17 cellular contexts compared by ENCODE assay signal in genomic region chr4:40337523-40337922, GRCh38. TPM values are rescaled to one million over a fixed set of nuclear protein-coding genes. Genes with fewer than 3 reads are reported as not detected.
A peak's percentile ranks its signal among the peaks of the same experiment; 100 is the strongest.
DNase-seq lines count a peak whose midpoint lies in the region; ATAC-seq, FAIRE-seq and TF ChIP-seq lines count a peak whose summit lies in the region.
"Had no signal": no experiment of that assay in that cellular context is flagged by ENCODE, and none has a peak within 500 bp of the region (broad histone marks: within the 10 kb centered on the region; RNA-seq: fewer than 3 reads in every experiment).

No MANE protein-coding gene starts in this region.

- no peak for TF ChIP-seq POLR2A in GM12878 (IDR thresholded peaks at IDR 0.05; ENCODE audit: low read depth, low read length)

- no peaks in the 10 kb centered on the region for H3K9me3 ChIP-seq in DND-41 (ENCODE audit: insufficient read depth, low read length, severe bottlenecking)
- no peaks in the 10 kb centered on the region for H3K9me3 ChIP-seq in GM12878 (replicated peaks; ENCODE audit: control insufficient read depth, insufficient read depth, low read length)
- H3K9me3 ChIP-seq in naive thymus-derived CD4-positive, alpha-beta T cell (ENCODE audit: control insufficient read depth in 2 of 3, low read length in 3 of 3): no peaks in the 10 kb centered on the region
- no peaks in the 10 kb centered on the region for H3K9me3 ChIP-seq in colonic mucosa
- H3K9me3 ChIP-seq: HAP-1 had no signal

- peak; percentile 72 for FAIRE-seq in GM12878 (lab: Jason Lieb, UNC)
- FAIRE-seq: GM12892, H1 had no signal

- intact Hi-C loops in GM12878 (cut with micrococcal nuclease; ENCODE audit: unreplicated experiment): no loop called here
- intact Hi-C loops in naive thymus-derived CD4-positive, alpha-beta T cell (cut with micrococcal nuclease): no loop called here
- intact Hi-C loops in colonic mucosa (cut with DNase I): no loop called here

- DNase-seq in activated CD4-positive, alpha-beta T cell treated with anti-CD3 and anti-CD28 coated beads, Interleukin-2, amount 10 ng/mL, durations not matched to agents 7 days and 5 days: peak; percentile 36
- DNase-seq in activated CD4-positive, alpha-beta T cell treated with anti-CD3 and anti-CD28 coated beads, Interleukin-2, amount 50 U/mL, for 4 hours: no peak
- DNase-seq in DND-41 (peak; percentile 40), NCI-H226 (peak; percentile 24), GM12878 (ENCODE audit: low read depth, low spot score) (no peak), colonic mucosa (no peak)
- DNase-seq in naive thymus-derived CD4-positive, alpha-beta T cell: no peak
- DNase-seq: Calu3, DMS 273 treated with DMSO at 0.1 percent for 48 hours, KG1 had no signal

- CTCF ChIA-PET in activated CD4-positive, alpha-beta T cell treated with anti-CD3 and anti-CD28 coated beads, Interleukin-2, amount 10 ng/mL, durations not matched to agents 7 days and 5 days (lab: Charles Lee): interaction anchor here (0.6 to 1.9 kb wide), 3 partner anchors 10 to 1427 kb away, joined by 3 to 5 read pairs (median 4); no protein-coding TSS in a partner anchor
- CTCF ChIA-PET in GM12878 (lab: Yijun Ruan, JAX): interaction anchor here (1.1 to 1.6 kb wide), 2 partner anchors 11 to 194 kb away, joined by 3 to 8 read pairs; no protein-coding TSS in a partner anchor
- CTCF ChIA-PET in naive thymus-derived CD4-positive, alpha-beta T cell (lab: Charles Lee): no interaction called here

- H3K27ac ChIP-seq in DND-41 (ENCODE audit: low read length) (no peak overlapping the region), GM12878 (ENCODE audit: control insufficient read depth, insufficient read depth) (no peak overlapping the region), colonic mucosa (no peak overlapping the region)
- H3K27ac ChIP-seq in naive thymus-derived CD4-positive, alpha-beta T cell (ENCODE audit: low read depth, low read length): no peak overlapping the region
- H3K27ac ChIP-seq: 22Rv1 had no signal

- RAD21 ChIA-PET in GM12878 (lab: Charles Lee; ENCODE audit: unreplicated experiment): interaction anchor here (1.1 kb wide), 1 partner anchor 20 kb away, joined by 3 read pairs; no protein-coding TSS in a partner anchor

- peaks cover 6% of the 10 kb centered on the region for H3K9me3 Mint-ChIP-seq in activated CD4-positive, alpha-beta T cell treated with anti-CD3 and anti-CD28 coated beads, Interleukin-2, amount 10 ng/mL, durations not matched to agents 7 days and 5 days
- H3K9me3 Mint-ChIP-seq in naive thymus-derived CD4-positive, alpha-beta T cell: peaks cover 1 to 7% (median 3%) of the 10 kb centered on the region in 11 donors

- H4K20me1 ChIP-seq in DND-41 (ENCODE audit: insufficient read depth, low read length): no peaks in the 10 kb centered on the region
- no peaks in the 10 kb centered on the region for H4K20me1 ChIP-seq in GM12878 (ENCODE audit: control insufficient read depth, insufficient read depth)
- H4K20me1 ChIP-seq: BLaER1 treated with 17β-estradiol and CSF1 and Interleukin-3, amounts not matched to agents 10 nM and 100 nM had no signal

- no peak for TF ChIP-seq RAD21 in GM12878 (IDR thresholded peaks at IDR 0.05; ENCODE audit: insufficient read depth, low read depth, low read length)

- H3K27ac Mint-ChIP-seq in activated CD4-positive, alpha-beta T cell treated with anti-CD3 and anti-CD28 coated beads, Interleukin-2, amount 10 ng/mL, durations not matched to agents 7 days and 5 days: no peak overlapping the region
- no peak overlapping the region for H3K27ac Mint-ChIP-seq in naive thymus-derived CD4-positive, alpha-beta T cell
- H3K27ac Mint-ChIP-seq: CD4-positive, CD25-positive, alpha-beta regulatory T cell had no signal

- 3% methylated on average over 2 of the region's 2 CpGs for WGBS in GM12878 (ENCODE audit: insufficient coverage, insufficient replicate concordance, low lambda C conversion rate, missing lambda C conversion rate)

- peaks cover 5% of the 10 kb centered on the region for H3K36me3 Mint-ChIP-seq in activated CD4-positive, alpha-beta T cell treated with anti-CD3 and anti-CD28 coated beads, Interleukin-2, amount 10 ng/mL, durations not matched to agents 7 days and 5 days (ENCODE audit: low read depth)
- H3K36me3 Mint-ChIP-seq in naive thymus-derived CD4-positive, alpha-beta T cell: peaks cover 0 to 5% (median 3%) of the 10 kb centered on the region in 5 donors
- H3K36me3 Mint-ChIP-seq: CD4-positive, CD25-positive, alpha-beta regulatory T cell had no signal

- H3K27me3 ChIP-seq in DND-41 (ENCODE audit: insufficient read depth, low read length, poor library complexity) (no peaks in the 10 kb centered on the region), GM12878 (replicated peaks in 1 of 2; ENCODE audit: control insufficient read depth in 2 of 2, insufficient read depth in 2 of 2, low read length in 1 of 2) (peaks cover 0 to 3% of the 10 kb centered on the region in 2 experiments; a peak in 1 of 4 replicates), colonic mucosa (no peaks in the 10 kb centered on the region)
- no peaks in the 10 kb centered on the region for H3K27me3 ChIP-seq in naive thymus-derived CD4-positive, alpha-beta T cell (ENCODE audit: control insufficient read depth in 2 of 2, insufficient read depth in 2 of 2, low read length in 2 of 2)
- H3K27me3 ChIP-seq: BLaER1 treated with 17β-estradiol and CSF1 and Interleukin-3, amounts not matched to agents 10 nM and 100 nM had no signal

- H3K27me3 Mint-ChIP-seq in activated CD4-positive, alpha-beta T cell treated with anti-CD3 and anti-CD28 coated beads, Interleukin-2, amount 10 ng/mL, durations not matched to agents 7 days and 5 days: peaks cover 9% of the 10 kb centered on the region
- H3K27me3 Mint-ChIP-seq in naive thymus-derived CD4-positive, alpha-beta T cell: peaks cover 0 to 12% (median 0%) of the 10 kb centered on the region in 5 donors

- TF ChIP-seq EP300 in GM12878 (IDR thresholded peaks at IDR 0.05; ENCODE audit: borderline replicate concordance in 1 of 2, control insufficient read depth in 1 of 2, low read depth in 2 of 2, low read length in 2 of 2): no peak

- H3K36me3 ChIP-seq in DND-41 (ENCODE audit: insufficient read depth, low read length): no peaks in the 10 kb centered on the region
- no peaks in the 10 kb centered on the region for H3K36me3 ChIP-seq in GM12878 (ENCODE audit: control insufficient read depth in 2 of 2, insufficient read depth in 2 of 2, low read length in 1 of 2)
- no peaks in the 10 kb centered on the region for H3K36me3 ChIP-seq in naive thymus-derived CD4-positive, alpha-beta T cell (ENCODE audit: control insufficient read depth in 2 of 3, insufficient read depth in 3 of 3, low read length in 3 of 3)
- H3K36me3 ChIP-seq in colonic mucosa: no peaks in the 10 kb centered on the region
- H3K36me3 ChIP-seq: BLaER1 treated with 17β-estradiol and CSF1 and Interleukin-3, amounts not matched to agents 10 nM and 100 nM; HAP-1 had no signal

- ATAC-seq in DND-41 (ENCODE audit: insufficient read depth, low read depth) (peak; percentile 89), GM12878 (no peak), HG03025 (IDR thresholded peaks at IDR 0.05; ENCODE audit: low FRiP score, unreplicated experiment) (no peak)
- ATAC-seq in naive thymus-derived CD4-positive, alpha-beta T cell: no peak

- H3K4me2 ChIP-seq in DND-41 (ENCODE audit: insufficient read depth, low read length): no peak overlapping the region
- no peak overlapping the region for H3K4me2 ChIP-seq in GM12878 (ENCODE audit: control insufficient read depth, insufficient read depth)
- H3K4me2 ChIP-seq: BLaER1 treated with 17β-estradiol and CSF1 and Interleukin-3, amounts not matched to agents 10 nM and 100 nM had no signal

- H3K4me3 Mint-ChIP-seq in activated CD4-positive, alpha-beta T cell treated with anti-CD3 and anti-CD28 coated beads, Interleukin-2, amount 10 ng/mL, durations not matched to agents 7 days and 5 days: no peak overlapping the region
- no peak overlapping the region for H3K4me3 Mint-ChIP-seq in naive thymus-derived CD4-positive, alpha-beta T cell
- H3K4me3 Mint-ChIP-seq: CD4-positive, CD25-positive, alpha-beta regulatory T cell had no signal

- H2AFZ ChIP-seq in DND-41 (ENCODE audit: low read depth, low read length) (no peak overlapping the region), GM12878 (ENCODE audit: control insufficient read depth, low read depth, low read length) (no peak overlapping the region)

- in situ Hi-C loops in GM12878 (cut with MboI): no loop called here

- H3K9ac ChIP-seq in DND-41 (ENCODE audit: low read depth, low read length): no peak overlapping the region
- H3K9ac ChIP-seq in GM12878 (ENCODE audit: control insufficient read depth, insufficient read depth, low read length): no peak overlapping the region
- no peak overlapping the region for H3K9ac ChIP-seq in colonic mucosa (ENCODE audit: low read depth in 2 of 2, low read length in 2 of 2)
- H3K9ac ChIP-seq: BLaER1 treated with 17β-estradiol and CSF1 and Interleukin-3, amounts not matched to agents 10 nM and 100 nM had no signal

- BruUV-seq in GM12878 (replicated peaks; lab: Mats Ljungman, UMichigan): no TSS peak

- H3K4me1 ChIP-seq in DND-41 (ENCODE audit: insufficient read depth, low read length): no peaks in the 10 kb centered on the region
- no peaks in the 10 kb centered on the region for H3K4me1 ChIP-seq in GM12878 (ENCODE audit: control insufficient read depth, insufficient read depth, low read length)
- H3K4me1 ChIP-seq in naive thymus-derived CD4-positive, alpha-beta T cell (ENCODE audit: control insufficient read depth in 2 of 2, insufficient read depth in 2 of 2, low read length in 2 of 2): no peaks in the 10 kb centered on the region
- H3K4me1 ChIP-seq in colonic mucosa: no peaks in the 10 kb centered on the region

- no peak overlapping the region for H3K4me3 ChIP-seq in DND-41 (ENCODE audit: low read depth in 1 of 2, low read length in 2 of 2)
- H3K4me3 ChIP-seq in GM12878: no peak overlapping the region
- H3K4me3 ChIP-seq in naive thymus-derived CD4-positive, alpha-beta T cell (ENCODE audit: low read length): no peak overlapping the region
- no peak overlapping the region for H3K4me3 ChIP-seq in colonic mucosa
- H3K4me3 ChIP-seq: BLaER1 treated with 17β-estradiol and CSF1 and Interleukin-3, amounts not matched to agents 10 nM and 100 nM; HAP-1 had no signal

- TF ChIP-seq CTCF in DND-41 (IDR thresholded peaks at IDR 0.05; ENCODE audit: borderline replicate concordance, extremely low read depth, low read length, poor library complexity, severe bottlenecking) (no peak), GM12878 (IDR thresholded peaks at IDR 0.05 in 2 of 3, conservative IDR thresholded peaks at IDR 0.05 in 1 of 3; ENCODE audit: control insufficient read depth in 2 of 3, extremely low read depth in 1 of 3, insufficient read depth in 1 of 3, low read depth in 3 of 3, low read length in 3 of 3) (no peak), colonic mucosa (IDR thresholded peaks at IDR 0.05) (no peak)

- H3K79me2 ChIP-seq in DND-41 (ENCODE audit: insufficient read depth, low read length) (no peaks in the 10 kb centered on the region), GM12878 (ENCODE audit: control insufficient read depth, insufficient read depth, low read length) (no peaks in the 10 kb centered on the region)

- SMC1A ChIA-PET in GM12878 (lab: Charles Lee; ENCODE audit: uncharacterized antibody, unreplicated experiment): interaction anchor here (1.0 to 1.7 kb wide), 4 partner anchors 83 to 381 kb away, joined by 3 to 4 read pairs (median 3); no protein-coding TSS in a partner anchor

- H3K4me1 Mint-ChIP-seq in activated CD4-positive, alpha-beta T cell treated with anti-CD3 and anti-CD28 coated beads, Interleukin-2, amount 10 ng/mL, durations not matched to agents 7 days and 5 days: peaks cover 16% of the 10 kb centered on the region
- H3K4me1 Mint-ChIP-seq in naive thymus-derived CD4-positive, alpha-beta T cell: peaks cover 0 to 11% (median 0%) of the 10 kb centered on the region in 7 donors
- H3K4me1 Mint-ChIP-seq: CD4-positive, CD25-positive, alpha-beta regulatory T cell had no signal

- POLR2A ChIA-PET in activated CD4-positive, alpha-beta T cell treated with anti-CD3 and anti-CD28 coated beads, Interleukin-2, amount 10 ng/mL, durations not matched to agents 7 days and 5 days (lab: Charles Lee): no interaction called here
- POLR2A ChIA-PET in GM12878 (lab: Charles Lee): interaction anchor here (0.6 to 1.2 kb wide), 2 partner anchors 9 to 21 kb away, joined by 3 to 4 read pairs; no protein-coding TSS in a partner anchor
- POLR2A ChIA-PET in naive thymus-derived CD4-positive, alpha-beta T cell (lab: Charles Lee): no interaction called here

RNA-seq across cellular contexts. Expression of gene CHRNA9, which starts 2.4 kb away (rescaled TPM):
- total RNA-seq in activated CD4-positive, alpha-beta T cell treated with anti-CD3 and anti-CD28 coated beads, Interleukin-2, amount 10 ng/mL, durations not matched to agents 7 days and 5 days: not detected
- 1.5 TPM in 1 of 2 replicates, not detected in the other for total RNA-seq in GM12878 (2013; cell fraction: nucleolus; rRNA removed)
- total RNA-seq in GM12878 (2014; rRNA removed) (0.05 TPM in 1 of 2 replicates, not detected in the other), GM12878 (2014; rRNA removed; fragmentation: Illumina TruSeq; extraction: Trizol) (not detected in 2 replicates), GM12878 (2021) (not detected in 2 replicates), colonic mucosa (not detected)
- not detected for polyA plus RNA-seq in GM12878 (2011; ENCODE audit: low read depth)
- polyA plus RNA-seq in GM12878 (2011; rRNA removed) (0.08 and 0.55 TPM in 2 replicates), GM12878 (2014; fragmentation: Illumina TruSeq; extraction: Trizol) (not detected in 2 replicates), GM12878 (2014; fragmentation: Nextera tagmentation; extraction: Ambion mirVana) (not detected), GM12878 (2014; rRNA removed) (0.05 TPM in 1 of 2 replicates, not detected in the other), GM12878 (2016; fragmentation: Nextera tagmentation; extraction: Ambion mirVana) (under 1 TPM in 1 of 2 experiments, not detected in 1; 0.09 TPM)
- 0.04 and 0.15 TPM in 2 replicates for polyA plus RNA-seq in GM12878 (2011; cell fraction: cytosol; rRNA removed)
- 0.18 TPM in 1 of 2 replicates, not detected in the other for polyA plus RNA-seq in GM12878 (2011; cell fraction: nucleus; rRNA removed)
- not detected in 2 replicates for polyA plus RNA-seq in GM12878 (2012)
- polyA minus RNA-seq in GM12878 (2011; rRNA and poly(A)+ RNA removed): not detected in 2 replicates
- polyA minus RNA-seq in GM12878 (2011; cell fraction: cytosol; rRNA and poly(A)+ RNA removed): not detected in 2 replicates
- 0.29 TPM in 1 of 2 replicates, not detected in the other for polyA minus RNA-seq in GM12878 (2011; cell fraction: nucleus; rRNA and poly(A)+ RNA removed)
- under 1 TPM in 3 of 5 experiments, not detected in 2; 0.30 to 0.46 (median 0.32) TPM for total RNA-seq in naive thymus-derived CD4-positive, alpha-beta T cell
- 1 to 10 TPM in 1 of 2 donors, not detected in 1; 1.1 TPM for polyA plus RNA-seq in naive thymus-derived CD4-positive, alpha-beta T cell
- total RNA-seq: Calu3; CD4-positive, CD25-positive, alpha-beta regulatory T cell had no signal

Comparison
In these comparisons a context has a peak if more than half of its experiments do, and no peak if none do; other contexts are left out.
1. DNase-seq: peak in activated CD4-positive, alpha-beta T cell treated with anti-CD3 and anti-CD28 coated beads, Interleukin-2, amount 10 ng/mL, durations not matched to agents 7 days and 5 days (single experiment), DND-41 (single experiment) and NCI-H226 (single experiment); none in activated CD4-positive, alpha-beta T cell treated with anti-CD3 and anti-CD28 coated beads, Interleukin-2, amount 50 U/mL, for 4 hours (0 of 2), GM12878 (single experiment), naive thymus-derived CD4-positive, alpha-beta T cell (0 of 9) and colonic mucosa (single experiment).